In genomic region chr2:72003796-72004195, GRCh38 we compare ENCODE assay signal across 22 cellular contexts.
DNase-seq lines count a peak whose midpoint lies in the region; ATAC-seq and TF ChIP-seq lines count a peak whose summit lies in the region.
"Had no signal": no experiment of that assay in that cellular context is flagged by ENCODE, and none has a peak within 500 bp of the region (broad histone marks: within the 10 kb centered on the region; RNA-seq: fewer than 3 reads in every experiment).

No MANE protein-coding gene starts in this region.

- H3K27me3 Mint-ChIP-seq in endodermal cell (ENCODE audit: insufficient read depth) (peaks cover 5% of the 10 kb centered on the region), neural progenitor cell (ENCODE audit: insufficient read depth, low read depth) (no peaks in the 10 kb centered on the region), immature natural killer cell (ENCODE audit: low read depth in 3 of 3) (peaks cover 0 to 18% (median 4%) of the 10 kb centered on the region in 3 donors)

- H3K36me3 ChIP-seq in H7 (replicated peaks; ENCODE audit: control insufficient read depth, insufficient read depth, low read length), result no peaks in the 10 kb centered on the region
- no peaks in the 10 kb centered on the region for H3K36me3 ChIP-seq in endodermal cell (ENCODE audit: control insufficient read depth, insufficient read depth, low read length)
- H3K36me3 ChIP-seq in lung (ENCODE audit: control insufficient read depth in 2 of 2, insufficient read depth in 2 of 2, low read length in 2 of 2), result no peaks in the 10 kb centered on the region
- no peaks in the 10 kb centered on the region for H3K36me3 ChIP-seq in neural progenitor cell

- no peak overlapping the region for H3K27ac Mint-ChIP-seq in endodermal cell
- H3K27ac Mint-ChIP-seq in neural progenitor cell, result no peak overlapping the region
- H3K27ac Mint-ChIP-seq in immature natural killer cell, result no peak overlapping the region
- H3K27ac Mint-ChIP-seq: B cell; CD8-positive, alpha-beta T cell; IgD-negative memory B cell had no signal

- WGBS in endodermal cell (ENCODE audit: insufficient coverage in 1 of 2, insufficient read length in 1 of 2), 2 experiments, result 85 to 91% methylated on average over 2 to 3 of the region's 3 CpGs
- 56 to 62% methylated on average over 3 of the region's 3 CpGs for WGBS in lung, 2 donors

- no peaks in the 10 kb centered on the region for H4K20me1 ChIP-seq in neural progenitor cell (ENCODE audit: low read depth)

- no peak overlapping the region for H3K4me3 ChIP-seq in H7 (ENCODE audit: insufficient read depth, low read depth, low read length)
- no peak overlapping the region for H3K4me3 ChIP-seq in endodermal cell (ENCODE audit: low read length)
- no peak overlapping the region for H3K4me3 ChIP-seq in lung
- no peak overlapping the region for H3K4me3 ChIP-seq in neural progenitor cell
- H3K4me3 ChIP-seq: GM12878 had no signal

- no peaks in the 10 kb centered on the region for H3K79me2 ChIP-seq in neural progenitor cell (ENCODE audit: low read depth)

- H3K9ac ChIP-seq in endodermal cell (ENCODE audit: extremely low read depth, low read length, poor library complexity, severe bottlenecking) (no peak overlapping the region), neural progenitor cell (no peak overlapping the region)
- H3K9ac ChIP-seq: KMS-11 had no signal

- peak; percentile 19 for ATAC-seq in lung (ENCODE audit: insufficient read depth, low FRiP score)
- ATAC-seq: CD8-positive, alpha-beta T cell; GM12878 had no signal

- H3F3A ChIP-seq in neural progenitor cell (ENCODE audit: low read depth), result no peaks in the 10 kb centered on the region

- DNase-seq in H7 (peak; percentile 10), endodermal cell (peak; percentile 33), lung (ENCODE audit: low spot score) (peak; percentile 22), neural progenitor cell (ENCODE audit: low spot score) (no peak), substantia nigra (lab: John Stamatoyannopoulos, UW) (no peak), immature natural killer cell (no peak), RKO (ENCODE audit: low spot score) (no peak)
- DNase-seq: Caco-2; CD8-positive, alpha-beta T cell; GDM1; MM.1S; NCI-H1694; NCI-H2029 treated with DMSO at 0.1 percent for 48 hours; NCI-H526 treated with DMSO at 0.1 percent for 48 hours; SHP77 had no signal

- H3K36me3 Mint-ChIP-seq in endodermal cell (ENCODE audit: low read depth) (no peaks in the 10 kb centered on the region), neural progenitor cell (no peaks in the 10 kb centered on the region), immature natural killer cell (no peaks in the 10 kb centered on the region)
- H3K36me3 Mint-ChIP-seq: CD8-positive, alpha-beta T cell had no signal

- H3K27me3 ChIP-seq in H7 (ENCODE audit: control insufficient read depth, insufficient read depth, low read length), result no peaks in the 10 kb centered on the region
- no peaks in the 10 kb centered on the region for H3K27me3 ChIP-seq in endodermal cell (ENCODE audit: control insufficient read depth, insufficient read depth, low read length, poor library complexity, severe bottlenecking)
- no peaks in the 10 kb centered on the region for H3K27me3 ChIP-seq in lung (ENCODE audit: control insufficient read depth, insufficient read depth)
- no peaks in the 10 kb centered on the region for H3K27me3 ChIP-seq in neural progenitor cell

- H3K4me1 Mint-ChIP-seq in endodermal cell, result peaks cover 52% of the 10 kb centered on the region
- H3K4me1 Mint-ChIP-seq in neural progenitor cell, result peaks cover 9% of the 10 kb centered on the region
- no peaks in the 10 kb centered on the region for H3K4me1 Mint-ChIP-seq in immature natural killer cell
- H3K4me1 Mint-ChIP-seq: B cell, IgD-negative memory B cell had no signal

- no peak overlapping the region for H3K4me3 Mint-ChIP-seq in endodermal cell
- H3K4me3 Mint-ChIP-seq in neural progenitor cell, result no peak overlapping the region
- H3K4me3 Mint-ChIP-seq in immature natural killer cell, result no peak overlapping the region
- H3K4me3 Mint-ChIP-seq: B cell; CD8-positive, alpha-beta T cell; IgD-negative memory B cell had no signal

- H3K4me2 ChIP-seq in neural progenitor cell, result no peak overlapping the region
- H3K4me2 ChIP-seq: KMS-11 had no signal

- H3K4me1 ChIP-seq in endodermal cell (ENCODE audit: control insufficient read depth, insufficient read depth, low read length) (peaks cover 3% of the 10 kb centered on the region), lung (ENCODE audit: control insufficient read depth in 2 of 2, insufficient read depth in 2 of 2, low read length in 2 of 2) (no peaks in the 10 kb centered on the region), neural progenitor cell (no peaks in the 10 kb centered on the region)
- H3K4me1 ChIP-seq: Caco-2 had no signal

- no peak overlapping the region for H3K27ac ChIP-seq in endodermal cell (ENCODE audit: low read depth, low read length)
- H3K27ac ChIP-seq in lung (ENCODE audit: low read depth in 1 of 2, low read length in 1 of 2), result no peak overlapping the region
- no peak overlapping the region for H3K27ac ChIP-seq in neural progenitor cell
- H3K27ac ChIP-seq in substantia nigra (ENCODE audit: low read depth, low read length, poor library complexity, severe bottlenecking), result no peak overlapping the region
- H3K27ac ChIP-seq: C4-2B, HL-60, KMS-11, RWPE1 had no signal

- no peak overlapping the region for H2AFZ ChIP-seq in neural progenitor cell (replicated peaks)

- no peaks in the 10 kb centered on the region for H3K9me3 ChIP-seq in endodermal cell (ENCODE audit: control insufficient read depth, low read length)
- peaks cover 0 to 1% of the 10 kb centered on the region in 2 donors for H3K9me3 ChIP-seq in lung (ENCODE audit: control insufficient read depth in 2 of 2, insufficient read depth in 1 of 2, low read length in 1 of 2)
- H3K9me3 ChIP-seq in neural progenitor cell (ENCODE audit: low read depth), result no peaks in the 10 kb centered on the region
- H3K9me3 ChIP-seq: Caco-2 had no signal

- no peaks in the 10 kb centered on the region for H3K9me3 Mint-ChIP-seq in endodermal cell
- no peaks in the 10 kb centered on the region for H3K9me3 Mint-ChIP-seq in neural progenitor cell
- no peaks in the 10 kb centered on the region for H3K9me3 Mint-ChIP-seq in immature natural killer cell
- H3K9me3 Mint-ChIP-seq: CD8-positive, alpha-beta T cell; IgD-negative memory B cell had no signal

- TF ChIP-seq CTCF in endodermal cell (conservative IDR thresholded peaks at IDR 0.05), result no peak
- no peak for TF ChIP-seq CTCF in lung (IDR thresholded peaks at IDR 0.05; ENCODE audit: control extremely low read depth, extremely low read depth)
- no peak for TF ChIP-seq CTCF in neural progenitor cell (IDR thresholded peaks at IDR 0.05)

Comparison
In these comparisons a context has a peak if more than half of its experiments do, and no peak if none do; other contexts are left out.
1. DNase-seq: peak in H7 (single experiment), endodermal cell (single experiment) and lung (single experiment); none in neural progenitor cell (single experiment), substantia nigra (0 of 49), immature natural killer cell (0 of 3) and RKO (single experiment).